ENCODE assay signal across 10 cellular contexts in genomic region chr22:29301716-29302401, GRCh38. TPM values are rescaled to one million over a fixed set of nuclear protein-coding genes. Genes with fewer than 3 reads are reported as not detected.
DNase-seq lines count a peak whose midpoint lies in the region; ATAC-seq, FAIRE-seq and TF ChIP-seq lines count a peak whose summit lies in the region.
"Had no signal": no experiment of that assay in that cellular context is flagged by ENCODE, and none has a peak within 500 bp of the region (broad histone marks: within the 10 kb centered on the region; RNA-seq: fewer than 3 reads in every experiment).

No MANE protein-coding gene starts in this region.

- CTCF ChIA-PET in K562 (lab: Yijun Ruan, JAX; ENCODE audit: low intra/inter-chr PET ratio), result no interaction called here

- H3K9me1 ChIP-seq in K562 (ENCODE audit: control insufficient read depth, insufficient read depth, low read length), result no peaks in the 10 kb centered on the region

- no peaks in the 10 kb centered on the region for H3K27me3 ChIP-seq in left ventricle myocardium inferior (ENCODE audit: low read depth)
- H3K27me3 ChIP-seq in K562 (ENCODE audit: control insufficient read depth in 2 of 2, insufficient read depth in 2 of 2, low read length in 2 of 2), result no peaks in the 10 kb centered on the region
- H3K27me3 ChIP-seq in esophagus squamous epithelium, result no peaks in the 10 kb centered on the region

- POLR2A ChIA-PET in K562 (lab: Yijun Ruan, JAX), result interaction anchor here (0.6 to 1.2 kb wide), 3 partner anchors 16 to 33 kb away, joined by 3 to 6 read pairs (median 4); partner anchors contain the start of gene EWSR1

- TF ChIP-seq POLR2A in K562 (conservative IDR thresholded peaks at IDR 0.05) (no peak), esophagus squamous epithelium (IDR thresholded peaks at IDR 0.05) (no peak)

- no TSS peak for BruUV-seq in K562 (replicated peaks; lab: Mats Ljungman, UMichigan)

- peaks cover 43% of the 10 kb centered on the region for H3K36me3 ChIP-seq in left ventricle myocardium inferior
- peaks cover 36% of the 10 kb centered on the region for H3K36me3 ChIP-seq in K562 (ENCODE audit: control insufficient read depth, insufficient read depth, low read length)
- peaks cover 29 to 50% (median 35%) of the 10 kb centered on the region in 3 donors for H3K36me3 ChIP-seq in esophagus squamous epithelium

- no peaks in the 10 kb centered on the region for H3K79me2 ChIP-seq in K562 (ENCODE audit: control insufficient read depth, insufficient read depth, low read length)

- TF ChIP-seq CTCF in left ventricle myocardium inferior (IDR thresholded peaks at IDR 0.05; ENCODE audit: borderline replicate concordance), result no peak
- TF ChIP-seq CTCF in K562 (IDR thresholded peaks at IDR 0.05 in 2 of 3, conservative IDR thresholded peaks at IDR 0.05 in 1 of 3; ENCODE audit: insufficient read depth in 2 of 3, low read depth in 1 of 3, low read length in 3 of 3), result no peak
- no peak for TF ChIP-seq CTCF in GM13976 (IDR thresholded peaks at IDR 0.05; ENCODE audit: borderline replicate concordance, control extremely low read depth, extremely low read depth, insufficient read depth, missing control alignments)
- no peak for TF ChIP-seq CTCF in esophagus squamous epithelium (IDR thresholded peaks at IDR 0.05)

- DNase-seq in left ventricle myocardium inferior, result no peak
- no peak for DNase-seq in left ventricle myocardium superior
- DNase-seq in K562 (ENCODE audit: extremely low read depth in 1 of 4, low spot score in 3 of 4), result no peak
- DNase-seq in GM13976 (ENCODE audit: low spot score), result no peak
- DNase-seq in esophagus squamous epithelium (lab: John Stamatoyannopoulos, UW), result no peak
- DNase-seq: activated CD4-positive, alpha-beta T cell treated with anti-CD3 and anti-CD28 coated beads for 48 hours; CD4-positive, alpha-beta T cell; MM.1S had no signal

- H4K20me1 ChIP-seq in K562 (replicated peaks; ENCODE audit: control insufficient read depth, insufficient read depth, low read length), result no peaks in the 10 kb centered on the region; the same call in 1 of the 2 replicates

- ATAC-seq in left ventricle myocardium superior (no peak), K562 (no peak)

- intact Hi-C loops in left ventricle myocardium inferior (cut with micrococcal nuclease) (no loop called here), left ventricle myocardium superior (cut with micrococcal nuclease) (no loop called here), K562 (cut with micrococcal nuclease) (no loop called here), esophagus squamous epithelium (cut with DNase I) (no loop called here)

- H3K4me3 ChIP-seq in left ventricle myocardium inferior (no peak overlapping the region), K562 (no peak overlapping the region), esophagus squamous epithelium (no peak overlapping the region)
- H3K4me3 ChIP-seq: skin epidermis had no signal

- 84% methylated on average over 16 of the region's 17 CpGs for WGBS in K562 (ENCODE audit: insufficient coverage, low coverage, missing lambda C conversion rate)
- WGBS in esophagus squamous epithelium, 2 donors, result 77 to 87% methylated on average over 5 to 12 of the region's 17 CpGs

- no peak overlapping the region for H3K4me2 ChIP-seq in K562 (ENCODE audit: insufficient read depth, low read length)

- H3K9me3 ChIP-seq in left ventricle myocardium inferior (replicated peaks) (no peaks in the 10 kb centered on the region), K562 (replicated peaks; ENCODE audit: control insufficient read depth, insufficient read depth, low read depth, low read length) (no peaks in the 10 kb centered on the region), esophagus squamous epithelium (no peaks in the 10 kb centered on the region)

- TF ChIP-seq RAD21 in K562 (CRISPR knock-in tag; conservative IDR thresholded peaks at IDR 0.05 in 1 of 2, IDR thresholded peaks at IDR 0.05 in 1 of 2), result no peak

- H3K27ac ChIP-seq in left ventricle myocardium inferior (replicated peaks) (peak overlapping the region; percentile 48), K562 (ENCODE audit: extremely low read depth, low read depth, low read length) (no peak overlapping the region), temporal lobe (ENCODE audit: low read depth, low read length) (peak overlapping the region; percentile 66), esophagus squamous epithelium (peak overlapping the region in 1 of 4 donors; percentile 29)

- FAIRE-seq in K562 (lab: Jason Lieb, UNC), result no peak

- no peak overlapping the region for H2AFZ ChIP-seq in K562 (ENCODE audit: low read depth, low read length)

- H3K4me1 ChIP-seq in left ventricle myocardium inferior, result peaks cover 24% of the 10 kb centered on the region
- H3K4me1 ChIP-seq in K562 (replicated peaks in 1 of 2; ENCODE audit: control insufficient read depth in 2 of 2, insufficient read depth in 2 of 2, low read length in 2 of 2), result peaks cover 7 to 50% of the 10 kb centered on the region in 2 experiments
- peaks cover 14 to 39% (median 15%) of the 10 kb centered on the region in 3 donors for H3K4me1 ChIP-seq in esophagus squamous epithelium

- no peak for TF ChIP-seq EP300 in K562 (IDR thresholded peaks at IDR 0.05; ENCODE audit: low read length)

- H3K9ac ChIP-seq in K562 (ENCODE audit: insufficient read depth in 1 of 2, low read depth in 2 of 2, low read length in 2 of 2), result no peak overlapping the region

- in situ Hi-C loops in K562 (cut with MboI), result no loop called here
- in situ Hi-C loops in GM13976 (cut with MboI; ENCODE audit: low sequenced_read_pairs, unreplicated experiment), result no loop called here

RNA-seq across cellular contexts. Expression of gene GAS2L1, which starts 4.6 kb away (rescaled TPM):
- total RNA-seq in left ventricle myocardium inferior, result 22.4 TPM
- 23.2 TPM for total RNA-seq in left ventricle myocardium superior
- 22.3 and 60.1 TPM in 2 replicates for total RNA-seq in K562 (2011; cell fraction: chromatin; rRNA removed; ENCODE audit: low replicate concordance)
- total RNA-seq in K562 (2011; cell fraction: nucleolus; rRNA removed), result 28.4 and 30.7 TPM in 2 replicates
- 27.4 and 41.5 TPM in 2 replicates for total RNA-seq in K562 (2011; cell fraction: nucleoplasm; rRNA removed)
- total RNA-seq in K562 (2014; rRNA removed), result 7.0 and 9.5 TPM in 2 replicates
- 1.3 and 1.5 TPM in 2 replicates for total RNA-seq in K562 (2014; rRNA removed; fragmentation: Illumina TruSeq; extraction: Trizol)
- total RNA-seq in K562 (2015; rRNA removed; fragmentation: Illumina TruSeq; extraction: Trizol), result 4.8 and 5.4 TPM in 2 replicates
- 19.7 and 21.4 TPM in 2 replicates for total RNA-seq in K562 (2021)
- 3.2 and 5.1 TPM in 2 replicates for polyA plus RNA-seq in K562 (2011; rRNA removed)
- polyA plus RNA-seq in K562 (2011; cell fraction: cytosol; rRNA removed), result 4.3 and 19.2 TPM in 2 replicates
- 22.5 and 43.5 TPM in 2 replicates for polyA plus RNA-seq in K562 (2011; cell fraction: nucleus; rRNA removed)
- 8.3 and 13.9 TPM in 2 replicates for polyA plus RNA-seq in K562 (2012)
- polyA plus RNA-seq in K562 (2014; fragmentation: Illumina TruSeq; extraction: Trizol), result 2.4 and 6.6 TPM in 2 replicates
- polyA plus RNA-seq in K562 (2014; fragmentation: Nextera tagmentation; extraction: Ambion mirVana), result under 1 TPM; 0.56 to 0.94 TPM
- 14.3 and 17.2 TPM in 2 replicates for polyA plus RNA-seq in K562 (2014; rRNA removed)
- polyA minus RNA-seq in K562 (2011; rRNA and poly(A)+ RNA removed), result 0.66 and 3.1 TPM in 2 replicates
- 6.4 and 6.5 TPM in 2 replicates for polyA minus RNA-seq in K562 (2011; cell fraction: cytosol; rRNA and poly(A)+ RNA removed)
- 9.4 and 9.8 TPM in 2 replicates for polyA minus RNA-seq in K562 (2011; cell fraction: nucleus; rRNA and poly(A)+ RNA removed)
- 3.7 TPM for total RNA-seq in temporal lobe
- total RNA-seq in esophagus squamous epithelium, result 10 to 100 TPM; 26.9 to 52.1 (median 36.9) TPM

RNA-seq across cellular contexts. Expression of gene RASL10A, which starts 13.6 kb away (rescaled TPM):
- total RNA-seq in left ventricle myocardium inferior, result 1.4 TPM
- 1.2 TPM for total RNA-seq in left ventricle myocardium superior
- total RNA-seq in K562 (2011; cell fraction: chromatin; rRNA removed; ENCODE audit: low replicate concordance), result 1.7 TPM in 1 of 2 replicates, not detected in the other
- 1.3 and 1.6 TPM in 2 replicates for total RNA-seq in K562 (2011; cell fraction: nucleolus; rRNA removed)
- 0.95 and 1.1 TPM in 2 replicates for total RNA-seq in K562 (2011; cell fraction: nucleoplasm; rRNA removed)
- 0.53 and 0.95 TPM in 2 replicates for total RNA-seq in K562 (2014; rRNA removed)
- total RNA-seq in K562 (2014; rRNA removed; fragmentation: Illumina TruSeq; extraction: Trizol), result 0.25 TPM in 1 of 2 replicates, not detected in the other
- not detected in 2 replicates for total RNA-seq in K562 (2015; rRNA removed; fragmentation: Illumina TruSeq; extraction: Trizol)
- total RNA-seq in K562 (2021), result 0.49 and 0.60 TPM in 2 replicates
- 0.37 and 0.40 TPM in 2 replicates for polyA plus RNA-seq in K562 (2011; rRNA removed)
- 0.10 and 2.2 TPM in 2 replicates for polyA plus RNA-seq in K562 (2011; cell fraction: cytosol; rRNA removed)
- 0.86 and 3.9 TPM in 2 replicates for polyA plus RNA-seq in K562 (2011; cell fraction: nucleus; rRNA removed)
- 0.29 and 0.35 TPM in 2 replicates for polyA plus RNA-seq in K562 (2012)
- not detected in 2 replicates for polyA plus RNA-seq in K562 (2014; fragmentation: Illumina TruSeq; extraction: Trizol)
- under 1 TPM in 1 of 2 experiments, not detected in 1; 0.17 TPM for polyA plus RNA-seq in K562 (2014; fragmentation: Nextera tagmentation; extraction: Ambion mirVana)
- 0.54 and 1.2 TPM in 2 replicates for polyA plus RNA-seq in K562 (2014; rRNA removed)
- not detected in 2 replicates for polyA minus RNA-seq in K562 (2011; rRNA and poly(A)+ RNA removed)
- not detected in 2 replicates for polyA minus RNA-seq in K562 (2011; cell fraction: cytosol; rRNA and poly(A)+ RNA removed)
- polyA minus RNA-seq in K562 (2011; cell fraction: nucleus; rRNA and poly(A)+ RNA removed), result 0.67 TPM in 1 of 2 replicates, not detected in the other
- total RNA-seq in temporal lobe, result 4.9 TPM
- total RNA-seq in esophagus squamous epithelium, result 1 to 10 TPM in 1 of 4 donors, under 1 TPM in 2, not detected in 1; 0.38 to 3.5 (median 0.75) TPM

RNA-seq across cellular contexts. Expression of gene EWSR1, which starts 33.8 kb away (rescaled TPM):
- total RNA-seq in left ventricle myocardium inferior (122 TPM), left ventricle myocardium superior (121 TPM), K562 (2014; rRNA removed) (283 and 302 TPM in 2 replicates), K562 (2014; rRNA removed; fragmentation: Illumina TruSeq; extraction: Trizol) (131 and 132 TPM in 2 replicates), K562 (2015; rRNA removed; fragmentation: Illumina TruSeq; extraction: Trizol) (172 and 181 TPM in 2 replicates), K562 (2021) (233 and 254 TPM in 2 replicates), temporal lobe (122 TPM), esophagus squamous epithelium (100 to 1,000 TPM; 124 to 217 (median 174) TPM)
- 290 and 407 TPM in 2 replicates for total RNA-seq in K562 (2011; cell fraction: chromatin; rRNA removed; ENCODE audit: low replicate concordance)
- total RNA-seq in K562 (2011; cell fraction: nucleolus; rRNA removed), result 162 and 182 TPM in 2 replicates
- total RNA-seq in K562 (2011; cell fraction: nucleoplasm; rRNA removed), result 269 and 319 TPM in 2 replicates
- polyA plus RNA-seq in K562 (2011; rRNA removed) (239 and 279 TPM in 2 replicates), K562 (2014; fragmentation: Illumina TruSeq; extraction: Trizol) (375 and 450 TPM in 2 replicates), K562 (2014; fragmentation: Nextera tagmentation; extraction: Ambion mirVana) (100 to 1,000 TPM in 1 of 2 experiments, 10 to 100 TPM in 1; 83.3 to 101 TPM), K562 (2014; rRNA removed) (245 and 263 TPM in 2 replicates)
- polyA plus RNA-seq in K562 (2011; cell fraction: cytosol; rRNA removed), result 452 and 650 TPM in 2 replicates
- polyA plus RNA-seq in K562 (2011; cell fraction: nucleus; rRNA removed), result 519 and 665 TPM in 2 replicates
- polyA plus RNA-seq in K562 (2012), result 205 and 340 TPM in 2 replicates
- polyA minus RNA-seq in K562 (2011; rRNA and poly(A)+ RNA removed), result 228 and 290 TPM in 2 replicates
- polyA minus RNA-seq in K562 (2011; cell fraction: cytosol; rRNA and poly(A)+ RNA removed), result 181 and 192 TPM in 2 replicates
- polyA minus RNA-seq in K562 (2011; cell fraction: nucleus; rRNA and poly(A)+ RNA removed), result 106 and 173 TPM in 2 replicates

RNA-seq across cellular contexts. Expression of gene RHBDD3, which starts 34.1 kb away (rescaled TPM):
- total RNA-seq in left ventricle myocardium inferior (15.0 TPM), left ventricle myocardium superior (16.6 TPM), K562 (2014; rRNA removed) (30.9 and 37.1 TPM in 2 replicates), K562 (2014; rRNA removed; fragmentation: Illumina TruSeq; extraction: Trizol) (7.3 and 8.5 TPM in 2 replicates), K562 (2015; rRNA removed; fragmentation: Illumina TruSeq; extraction: Trizol) (18.0 and 20.8 TPM in 2 replicates), K562 (2021) (29.9 and 30.3 TPM in 2 replicates), temporal lobe (16.2 TPM), esophagus squamous epithelium (10 to 100 TPM; 14.3 to 28.2 (median 20.1) TPM)
- 10.9 and 42.9 TPM in 2 replicates for total RNA-seq in K562 (2011; cell fraction: chromatin; rRNA removed; ENCODE audit: low replicate concordance)
- total RNA-seq in K562 (2011; cell fraction: nucleolus; rRNA removed), result 47.1 and 51.4 TPM in 2 replicates
- total RNA-seq in K562 (2011; cell fraction: nucleoplasm; rRNA removed), result 27.9 and 28.5 TPM in 2 replicates
- polyA plus RNA-seq in K562 (2011; rRNA removed) (14.0 and 17.4 TPM in 2 replicates), K562 (2014; fragmentation: Illumina TruSeq; extraction: Trizol) (10.2 and 20.1 TPM in 2 replicates), K562 (2014; fragmentation: Nextera tagmentation; extraction: Ambion mirVana) (1 to 10 TPM in 1 of 2 experiments, under 1 TPM in 1; 0.32 to 1.2 TPM), K562 (2014; rRNA removed) (35.6 and 39.3 TPM in 2 replicates)
- polyA plus RNA-seq in K562 (2011; cell fraction: cytosol; rRNA removed), result 21.8 and 63.3 TPM in 2 replicates
- polyA plus RNA-seq in K562 (2011; cell fraction: nucleus; rRNA removed), result 18.2 and 35.0 TPM in 2 replicates
- polyA plus RNA-seq in K562 (2012), result 22.9 and 35.2 TPM in 2 replicates
- polyA minus RNA-seq in K562 (2011; rRNA and poly(A)+ RNA removed), result 2.8 and 5.3 TPM in 2 replicates
- 9.1 and 13.8 TPM in 2 replicates for polyA minus RNA-seq in K562 (2011; cell fraction: cytosol; rRNA and poly(A)+ RNA removed)
- 10.9 and 11.4 TPM in 2 replicates for polyA minus RNA-seq in K562 (2011; cell fraction: nucleus; rRNA and poly(A)+ RNA removed)
